In the genomic region with DNA sequence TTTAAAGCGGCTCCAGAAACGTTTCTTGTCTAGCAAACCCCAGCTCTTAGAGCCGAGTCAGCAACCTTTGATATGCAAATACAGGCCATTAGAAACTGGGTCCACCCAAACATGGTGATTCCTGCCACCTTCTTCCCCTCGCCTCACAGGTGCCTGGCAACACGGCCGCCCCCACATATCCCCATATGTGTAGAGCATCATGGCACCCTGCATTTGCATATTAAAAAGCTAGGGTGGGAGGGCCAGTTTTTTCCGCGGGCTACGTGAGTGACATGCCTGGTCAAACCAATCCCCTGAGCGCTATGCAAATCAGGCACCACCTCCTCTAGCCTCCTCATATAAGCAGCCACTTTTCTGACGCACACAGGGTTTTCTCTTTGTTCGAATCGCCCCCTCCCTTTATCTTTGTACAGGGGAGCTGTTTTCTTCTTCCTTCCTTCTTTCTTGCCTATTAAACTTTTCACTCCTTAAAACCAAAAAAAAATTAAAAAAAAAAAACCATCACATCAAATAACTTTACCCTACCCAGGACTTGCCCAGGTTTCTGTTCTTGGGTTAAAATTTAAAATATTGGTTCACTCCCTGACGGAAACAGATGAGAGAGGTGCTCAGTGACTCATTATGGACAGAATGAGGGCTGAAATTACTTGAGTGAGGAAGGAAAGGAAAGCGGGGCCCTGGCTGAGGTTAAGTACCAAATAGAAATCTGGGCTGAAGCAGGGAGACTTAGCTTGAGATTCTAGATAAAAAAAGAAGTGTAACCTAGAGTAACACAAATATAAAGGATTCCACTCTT, we compare ENCODE assay signal across 11 cellular contexts. TPM values are rescaled to one million over a fixed set of nuclear protein-coding genes. Genes with fewer than 3 reads are reported as not detected.
DNase-seq lines count a peak whose midpoint lies in the region; ATAC-seq and TF ChIP-seq lines count a peak whose summit lies in the region.
"Had no signal": no experiment of that assay in that cellular context is flagged by ENCODE, and none has a peak within 500 bp of the region (broad histone marks: within the 10 kb centered on the region; RNA-seq: fewer than 3 reads in every experiment).

No MANE protein-coding gene starts in this region.

- WGBS in GM23248 (ENCODE audit: low coverage in 1 of 2, low lambda C conversion rate in 2 of 2, missing lambda C conversion rate in 2 of 2), 2 experiments = 71% methylated on average over 15 of the region's 15 CpGs

- DNase-seq in GM23248 (peak; percentile 42), hippocampal formation (lab: John Stamatoyannopoulos, UW) (no peak), NCI-H774 (lab: John Stamatoyannopoulos, UW) (no peak), GM13977 (ENCODE audit: low spot score) (no peak)
- peak; percentile 92 for DNase-seq in activated CD4-positive, alpha-beta T cell treated with anti-CD3 and anti-CD28 coated beads for 48 hours
- DNase-seq in central memory CD8-positive, alpha-beta T cell (ENCODE audit: low spot score in 2 of 2) = peak in 1 of 2 donors; percentile 66
- peak; percentile 87 for DNase-seq in stimulated activated CD4-positive, alpha-beta T cell treated with anti-CD3 and anti-CD28 coated beads, Interleukin-4, amount 100 ng/mL, for 24 hours
- DNase-seq: GF-D8, pancreas had no signal

- no peaks in the 10 kb centered on the region for H4K20me1 ChIP-seq in GM23248 (ENCODE audit: insufficient read depth)

- H3K4me3 Mint-ChIP-seq in central memory CD8-positive, alpha-beta T cell = peak overlapping the region; percentile 56

- H3K27me3 ChIP-seq in GM23248 (replicated peaks; ENCODE audit: insufficient read depth) = no peaks in the 10 kb centered on the region
- H3K27me3 ChIP-seq: pancreas had no signal

- TF ChIP-seq CTCF in GM13977 (IDR thresholded peaks at IDR 0.05; ENCODE audit: extremely low read depth, insufficient read depth, missing control alignments) = no peak

- H3K4me1 Mint-ChIP-seq in central memory CD8-positive, alpha-beta T cell = peaks cover 77% of the 10 kb centered on the region

- H3K27ac ChIP-seq in GM23248 = no peak overlapping the region
- H3K27ac ChIP-seq: pancreas had no signal

- H3K79me2 ChIP-seq in GM23248 (ENCODE audit: insufficient read depth) = peaks cover 90% of the 10 kb centered on the region

- no peak overlapping the region for H2AFZ ChIP-seq in GM23248

- no peak overlapping the region for H3K4me2 ChIP-seq in GM23248 (ENCODE audit: unreplicated experiment)

- H3K36me3 ChIP-seq in GM23248 (ENCODE audit: low read depth) = no peaks in the 10 kb centered on the region
- H3K36me3 ChIP-seq: pancreas had no signal

- H3K27ac Mint-ChIP-seq in central memory CD8-positive, alpha-beta T cell (ENCODE audit: low read depth) = peak overlapping the region; percentile 91

- H3K4me1 ChIP-seq in GM23248 (ENCODE audit: insufficient read depth) = peaks cover 43% of the 10 kb centered on the region

- H3K9me2 ChIP-seq in GM23248 (ENCODE audit: insufficient read depth) = no peaks in the 10 kb centered on the region

- peaks cover 2% of the 10 kb centered on the region for H3K36me3 Mint-ChIP-seq in central memory CD8-positive, alpha-beta T cell (ENCODE audit: insufficient read depth)

- ATAC-seq in central memory CD8-positive, alpha-beta T cell (replicated peaks; ENCODE audit: extremely low read depth, poor library complexity, severe bottlenecking) = peak; percentile 83
- ATAC-seq in GM19397 (IDR thresholded peaks at IDR 0.05; ENCODE audit: unreplicated experiment) = no peak
- ATAC-seq: esophagus mucosa, pancreas had no signal

- no peaks in the 10 kb centered on the region for H3K9me3 ChIP-seq in GM23248 (ENCODE audit: low read depth)
- H3K9me3 ChIP-seq: pancreas had no signal

- no peaks in the 10 kb centered on the region for H3K9me3 Mint-ChIP-seq in central memory CD8-positive, alpha-beta T cell

- H3F3A ChIP-seq in GM23248 (ENCODE audit: insufficient read depth) = peaks cover 24% of the 10 kb centered on the region

- no peaks in the 10 kb centered on the region for H3K27me3 Mint-ChIP-seq in central memory CD8-positive, alpha-beta T cell

- H3K9ac ChIP-seq in GM23248 = no peak overlapping the region

- in situ Hi-C loops in GM23248 (cut with MboI) (no loop called here), GM13977 (cut with MboI; ENCODE audit: low pct_unique_long_range_greater_than_20kb, low sequenced_read_pairs, unreplicated experiment) (no loop called here)

- H3K4me3 ChIP-seq in GM23248 = no peak overlapping the region
- H3K4me3 ChIP-seq: pancreas had no signal

RNA-seq across cellular contexts. Expression of a gene that starts 59.8 kb away (rescaled TPM):
- 26.1 and 53.4 TPM in 2 replicates for total RNA-seq in GM23248 (2014; rRNA removed; shearing (Covaris generic))
- polyA plus RNA-seq in GM23248 (2016; fragmentation: Nextera tagmentation; extraction: Ambion mirVana) = 54.3 and 59.5 TPM in 2 replicates

Comparison
In these comparisons a context has a peak if more than half of its experiments do, and no peak if none do; other contexts are left out.
1. DNase-seq: peak in GM23248 (single experiment), activated CD4-positive, alpha-beta T cell treated with anti-CD3 and anti-CD28 coated beads for 48 hours (single experiment) and stimulated activated CD4-positive, alpha-beta T cell treated with anti-CD3 and anti-CD28 coated beads, Interleukin-4, amount 100 ng/mL, for 24 hours (single experiment); none in hippocampal formation (0 of 2), NCI-H774 (single experiment) and GM13977 (single experiment).